In genomic region chr6:108423982-108424695, GRCh38 we compare ENCODE assay signal across 20 cellular contexts.
"Had no signal": no experiment of that assay in that cellular context is flagged by ENCODE, and none has a peak within 500 bp of the region (broad histone marks: within the 10 kb centered on the region; RNA-seq: fewer than 3 reads in every experiment).

No MANE protein-coding gene starts in this region.

- H3K27ac ChIP-seq: coronary artery, epithelial cell of prostate, prostate gland, tibial nerve, vagina had no signal

- H3K9me3 ChIP-seq: prostate gland, tibial nerve, vagina had no signal

- H3K4me1 ChIP-seq: prostate gland, tibial nerve, vagina had no signal

- H3K4me3 ChIP-seq: coronary artery, prostate gland, smooth muscle cell, tibial nerve, vagina had no signal

- H3K4me2 ChIP-seq: smooth muscle cell had no signal

- H3K27me3 ChIP-seq: tibial nerve, vagina had no signal

- ATAC-seq: activated CD8-positive, alpha-beta T cell treated with anti-CD3 and anti-CD28 coated beads for 36 hours; activated naive CD4-positive, alpha-beta T cell treated with anti-CD3 and anti-CD28 coated beads, Interleukin-2, amount 50 U/mL, for 72 hours; activated T-cell treated with anti-CD3 and anti-CD28 coated beads, Interleukin-2, amount 50 U/mL, for 72 hours; right cardiac atrium; WTC11 had no signal

- DNase-seq: activated CD4-positive, alpha-beta T cell treated with anti-CD3 and anti-CD28 coated beads for 4 hours; activated CD8-positive, alpha-beta T cell treated with anti-CD3 and anti-CD28 coated beads for 36 hours; activated gamma-delta T cell; activated T-cell treated with anti-CD3 and anti-CD28 coated beads, Interleukin-2, amount 50 U/mL, for 72 hours; amniotic stem cell; effector CD4-positive, alpha-beta T cell; islet precursor cell; right cardiac atrium; stimulated activated CD4-positive, alpha-beta T cell treated with anti-CD3 and anti-CD28 coated beads, Interleukin-4, amount 100 ng/mL, for 4 hours; stimulated activated CD8-positive, alpha-beta memory T cell treated with anti-CD3 and anti-CD28 coated beads, Interleukin-4, amount 100 ng/mL, for 48 hours; stimulated activated naive CD4-positive, alpha-beta T cell treated with Interleukin-2 at 50 U/mL for 16 hours; substantia nigra had no signal

- H3K36me3 ChIP-seq: prostate gland, vagina had no signal
